Comparison of ENCODE assay signal across 8 cellular contexts in the genomic region with DNA sequence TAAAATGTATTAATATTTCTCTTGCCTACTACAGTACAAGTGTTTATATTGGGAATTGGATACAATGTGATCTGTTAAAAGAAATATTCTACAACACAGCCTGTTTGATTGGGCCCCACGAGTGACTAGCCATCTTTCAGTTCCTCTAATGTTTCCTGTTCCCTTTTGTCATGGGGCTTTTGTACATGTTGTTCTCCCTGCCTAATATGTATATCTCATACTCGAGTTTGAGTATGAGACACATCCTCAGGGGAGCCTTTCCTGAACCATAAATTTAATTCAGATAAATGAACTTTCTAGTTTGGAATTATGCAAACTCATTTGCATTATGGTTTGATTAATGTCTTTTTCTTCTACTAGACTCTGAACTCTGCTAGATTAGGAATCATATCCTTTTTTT.
DNase-seq lines count a peak whose midpoint lies in the region; ATAC-seq, FAIRE-seq and TF ChIP-seq lines count a peak whose summit lies in the region.

No MANE protein-coding gene starts in this region.

- no peak overlapping the region for H3K4me3 ChIP-seq in BLaER1
- no peak overlapping the region for H3K4me3 ChIP-seq in endothelial cell of umbilical vein (replicated peaks in 1 of 3; ENCODE audit: insufficient read depth in 1 of 3, low read depth in 1 of 3, low read length in 3 of 3)

- peak; percentile 86 for ATAC-seq in GM19452 (IDR thresholded peaks at IDR 0.05; ENCODE audit: unreplicated experiment)
- ATAC-seq in HG03432 (IDR thresholded peaks at IDR 0.05; ENCODE audit: unreplicated experiment) = peak; percentile 95

- H4K20me1 ChIP-seq in BLaER1 = peaks cover 60% of the 10 kb centered on the region
- peaks cover 2% of the 10 kb centered on the region for H4K20me1 ChIP-seq in endothelial cell of umbilical vein (replicated peaks; ENCODE audit: control insufficient read depth, extremely low read depth, insufficient read depth, low read length)

- FAIRE-seq in endothelial cell of umbilical vein (lab: Jason Lieb, UNC) = peak; percentile 28

- no peak for TF ChIP-seq POLR2A in endothelial cell of umbilical vein (IDR thresholded peaks at IDR 0.05; ENCODE audit: low read depth, low read length)

- H3K4me2 ChIP-seq in BLaER1 (peak overlapping the region; percentile 58), endothelial cell of umbilical vein (ENCODE audit: insufficient read depth, low read length) (peak overlapping the region; percentile 35)

- H3K27me3 ChIP-seq in BLaER1 (no peaks in the 10 kb centered on the region), endothelial cell of umbilical vein (ENCODE audit: control insufficient read depth in 2 of 2, insufficient read depth in 2 of 2, low read length in 2 of 2) (no peaks in the 10 kb centered on the region)

- H2AFZ ChIP-seq in endothelial cell of umbilical vein (ENCODE audit: low read depth, low read length) = no peak overlapping the region

- TF ChIP-seq CTCF in endothelial cell of umbilical vein (IDR thresholded peaks at IDR 0.05; ENCODE audit: extremely low read depth in 1 of 2, insufficient read depth in 1 of 2, low read depth in 1 of 2, low read length in 2 of 2) = no peak

- no peaks in the 10 kb centered on the region for H3K9me1 ChIP-seq in endothelial cell of umbilical vein (replicated peaks; ENCODE audit: control insufficient read depth, extremely low read depth, insufficient read depth, low read length)

- POLR2A ChIA-PET in endothelial cell of umbilical vein (lab: Charles Lee) = no interaction called here

- BruUV-seq in endothelial cell of umbilical vein (replicated peaks; lab: Mats Ljungman, UMichigan) = no TSS peak

- H3K79me2 ChIP-seq in endothelial cell of umbilical vein (ENCODE audit: control insufficient read depth, insufficient read depth, low read length) = peaks cover 39% of the 10 kb centered on the region

- H3K9ac ChIP-seq in BLaER1 = no peak overlapping the region
- H3K9ac ChIP-seq in endothelial cell of umbilical vein (replicated peaks; ENCODE audit: extremely low read depth, insufficient read depth, low read length) = no peak overlapping the region

- dilution Hi-C loops in endothelial cell of umbilical vein (cut with MboI; ENCODE audit: extremely low pct_ligation_motif_present, low sequenced_read_pairs) = no loop called here

- peak; percentile 41 for DNase-seq in endothelial cell of umbilical vein (ENCODE audit: low read depth, low spot score)
- no peak for DNase-seq in HK-2 (ENCODE audit: unreplicated experiment)
- DNase-seq in stimulated activated CD4-positive, alpha-beta T cell treated with anti-CD3 and anti-CD28 coated beads, Interleukin-4, amount 100 ng/mL, for 24 hours = no peak
- DNase-seq in activated T-cell treated with anti-CD3 and anti-CD28 coated beads, Interleukin-2, amount 50 U/mL, for 1 hour = no peak
- DNase-seq in 8988T = no peak

- H3K9me3 ChIP-seq in BLaER1 (peaks cover 69% of the 10 kb centered on the region), endothelial cell of umbilical vein (replicated peaks; ENCODE audit: control insufficient read depth, insufficient read depth, low read length) (no peaks in the 10 kb centered on the region)

- intact Hi-C loops in endothelial cell of umbilical vein (cut with micrococcal nuclease) = no loop called here

- peaks cover 37% of the 10 kb centered on the region for H3K4me1 ChIP-seq in BLaER1
- peaks cover 18% of the 10 kb centered on the region for H3K4me1 ChIP-seq in endothelial cell of umbilical vein (ENCODE audit: control insufficient read depth, extremely low read depth, insufficient read depth, low read length)

- peak overlapping the region; percentile 50 for H3K27ac ChIP-seq in BLaER1
- H3K27ac ChIP-seq in endothelial cell of umbilical vein (ENCODE audit: insufficient read depth, low read depth, low read length) = peak overlapping the region; percentile 31

- H3K36me3 ChIP-seq in BLaER1 (peaks cover 70% of the 10 kb centered on the region), endothelial cell of umbilical vein (ENCODE audit: control insufficient read depth in 2 of 2, extremely low read depth in 1 of 2, insufficient read depth in 2 of 2, low read length in 2 of 2) (peaks cover 0 to 2% of the 10 kb centered on the region in 2 experiments)

- CTCF ChIA-PET in endothelial cell of umbilical vein (lab: Charles Lee) = interaction anchor here (1.0 to 2.3 kb wide), 2 partner anchors 73 to 222 kb away, joined by 3 to 8 read pairs; no protein-coding TSS in a partner anchor

TF ChIP-seq in endothelial cell of umbilical vein, 7 proteins besides CTCF, POLR2A, EP300 and RAD21:
- no peak for TF ChIP-seq POLR2AphosphoS5 (IDR thresholded peaks at IDR 0.05; ENCODE audit: insufficient read depth, low read depth, low read length)
- TF ChIP-seq FOS (IDR thresholded peaks at IDR 0.05; ENCODE audit: borderline replicate concordance, insufficient read depth, low read length) = no peak
- no peak for TF ChIP-seq GATA2 (IDR thresholded peaks at IDR 0.05; ENCODE audit: insufficient read depth, insufficient read length, low read depth, low read length)
- TF ChIP-seq, protein P1, sequence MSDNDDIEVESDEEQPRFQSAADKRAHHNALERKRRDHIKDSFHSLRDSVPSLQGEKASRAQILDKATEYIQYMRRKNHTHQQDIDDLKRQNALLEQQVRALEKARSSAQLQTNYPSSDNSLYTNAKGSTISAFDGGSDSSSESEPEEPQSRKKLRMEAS (IDR thresholded peaks at IDR 0.05; ENCODE audit: insufficient read depth, insufficient read length) = no peak
- TF ChIP-seq JUN (IDR thresholded peaks at IDR 0.05; ENCODE audit: borderline replicate concordance, insufficient read depth, insufficient read length, low read depth) = no peak
- no peak for TF ChIP-seq EZH2 (IDR thresholded peaks at IDR 0.05; ENCODE audit: borderline replicate concordance, low read depth, low read length, severe bottlenecking)
- TF ChIP-seq MYC (IDR thresholded peaks at IDR 0.05; ENCODE audit: low read depth, low read length) = no peak
